Comparison of ENCODE assay signal across 14 cellular contexts in the genomic region with DNA sequence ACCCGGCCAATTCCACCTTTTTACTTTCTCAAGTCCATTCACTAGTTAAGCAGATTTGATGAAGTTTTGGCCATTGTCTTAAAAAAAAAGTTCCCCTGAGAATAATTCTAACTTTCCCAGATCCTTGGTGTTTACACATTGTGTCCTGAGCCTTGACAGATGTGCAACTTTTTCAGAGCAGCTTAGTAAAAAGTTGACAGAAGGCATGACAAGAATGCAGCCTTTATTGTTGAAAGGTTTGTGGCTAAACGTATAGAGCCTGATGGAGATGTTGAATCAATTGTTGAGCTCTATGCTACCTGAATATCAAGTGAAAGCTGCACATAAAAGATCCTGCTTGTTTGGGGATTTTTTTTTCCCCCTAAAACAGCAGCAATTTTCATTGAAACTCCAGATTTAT.
DNase-seq lines count a peak whose midpoint lies in the region; ATAC-seq and TF ChIP-seq lines count a peak whose summit lies in the region.
"Had no signal": no experiment of that assay in that cellular context is flagged by ENCODE, and none has a peak within 500 bp of the region (broad histone marks: within the 10 kb centered on the region; RNA-seq: fewer than 3 reads in every experiment).

No MANE protein-coding gene starts in this region.

- H2BK15ac ChIP-seq in neuronal stem cell (ENCODE audit: low read length), result no peak overlapping the region

- H3K27ac ChIP-seq in neuronal stem cell (replicated peaks; ENCODE audit: low read length), result peak overlapping the region; percentile 59
- H3K27ac ChIP-seq: 22Rv1 had no signal

- H3K18ac ChIP-seq in neuronal stem cell (ENCODE audit: low read length), result no peak overlapping the region

- no peak overlapping the region for H3K4ac ChIP-seq in neuronal stem cell (ENCODE audit: low read length)

- H3K36me3 Mint-ChIP-seq in T-helper 17 cell (ENCODE audit: low read depth), result peaks cover 2% of the 10 kb centered on the region

- no peak overlapping the region for H3K4me3 Mint-ChIP-seq in T-helper 17 cell
- H3K4me3 Mint-ChIP-seq: CD4-positive, alpha-beta T cell had no signal

- no peak overlapping the region for H3K23ac ChIP-seq in neuronal stem cell (ENCODE audit: low read depth, low read length, poor library complexity)

- H3K4me1 Mint-ChIP-seq in T-helper 17 cell, result peaks cover 42% of the 10 kb centered on the region

- WGBS in neuronal stem cell (ENCODE audit: extremely low coverage in 2 of 2, insufficient read length in 2 of 2, insufficient replicate concordance in 1 of 2), 2 donors, result no CpG with 5 or more reads among the region's 2 CpGs

- no peak overlapping the region for H2BK5ac ChIP-seq in neuronal stem cell (ENCODE audit: low read length)

- H3K4me3 ChIP-seq in neuronal stem cell (ENCODE audit: low read length in 2 of 2), result no peak overlapping the region
- H3K4me3 ChIP-seq: GM12878, HAP-1 had no signal

- no peak overlapping the region for H4K91ac ChIP-seq in neuronal stem cell (ENCODE audit: low read depth, low read length, poor library complexity)

- H3K9ac ChIP-seq in neuronal stem cell (ENCODE audit: low read depth, low read length, poor library complexity), result no peak overlapping the region

- no peak overlapping the region for H2AFZ ChIP-seq in neuronal stem cell (ENCODE audit: low read length)

- H2AK5ac ChIP-seq in neuronal stem cell (ENCODE audit: low read depth, low read length), result no peak overlapping the region

- ATAC-seq in T-helper 17 cell (no peak), GM19455 (IDR thresholded peaks at IDR 0.05; ENCODE audit: unreplicated experiment) (no peak)
- ATAC-seq: GM12878 had no signal

- no peak for TF ChIP-seq CTCF in GM10266 (IDR thresholded peaks at IDR 0.05; ENCODE audit: control insufficient read depth, insufficient read depth, low read depth, missing control alignments)

- no peaks in the 10 kb centered on the region for H3K79me1 ChIP-seq in neuronal stem cell (ENCODE audit: low read depth, low read length)

- no peak overlapping the region for H4K8ac ChIP-seq in neuronal stem cell (ENCODE audit: low read depth, low read length)

- H3K4me2 ChIP-seq in neuronal stem cell (ENCODE audit: insufficient read depth, low read length, poor library complexity, severe bottlenecking), result no peak overlapping the region

- no peak overlapping the region for H3K14ac ChIP-seq in neuronal stem cell (ENCODE audit: low read length)

- H3K36me3 ChIP-seq in neuronal stem cell (replicated peaks in 1 of 2; ENCODE audit: control insufficient read depth in 2 of 2, insufficient read depth in 2 of 2, low read length in 2 of 2), result no peaks in the 10 kb centered on the region
- H3K36me3 ChIP-seq: HAP-1 had no signal

- peaks cover 9 to 22% of the 10 kb centered on the region in 2 donors for H3K4me1 ChIP-seq in neuronal stem cell (ENCODE audit: control insufficient read depth in 2 of 2, insufficient read depth in 1 of 2, low read depth in 1 of 2, low read length in 2 of 2)

- H3K27ac Mint-ChIP-seq in T-helper 17 cell, result peak overlapping the region; percentile 74
- H3K27ac Mint-ChIP-seq: CD4-positive, alpha-beta T cell had no signal

- no peak overlapping the region for H2BK120ac ChIP-seq in neuronal stem cell (ENCODE audit: low read depth, low read length)

- peak; percentile 8 to 35 for DNase-seq in NCI-H524 (lab: John Stamatoyannopoulos, UW)
- DNase-seq in NCI-H524 treated with DMSO at 0.1 percent for 48 hours (lab: John Stamatoyannopoulos, UW), result no peak
- no peak for DNase-seq in T-helper 17 cell
- peak; percentile 40 for DNase-seq in neuronal stem cell (ENCODE audit: low spot score)
- no peak for DNase-seq in GM10266 (ENCODE audit: extremely low spot score)
- DNase-seq in globus pallidus (ENCODE audit: low spot score), result no peak
- DNase-seq: ACHN; Calu3; CD4-positive, alpha-beta T cell; DMS 273 treated with DMSO at 0.1 percent for 48 hours had no signal

- no peaks in the 10 kb centered on the region for H3K9me3 ChIP-seq in T-helper 17 cell (ENCODE audit: control insufficient read depth, low read length, poor library complexity, severe bottlenecking)
- peaks cover 2 to 3% of the 10 kb centered on the region in 2 donors for H3K9me3 ChIP-seq in neuronal stem cell (replicated peaks in 1 of 2; ENCODE audit: control insufficient read depth in 2 of 2, insufficient read depth in 1 of 2, low read depth in 1 of 2, low read length in 2 of 2)
- H3K9me3 ChIP-seq: HAP-1 had no signal

- H3K27me3 Mint-ChIP-seq in T-helper 17 cell, result no peaks in the 10 kb centered on the region
- H3K27me3 Mint-ChIP-seq: CD4-positive, alpha-beta T cell had no signal

- no peak overlapping the region for H2BK12ac ChIP-seq in neuronal stem cell (ENCODE audit: low read length)

- no peaks in the 10 kb centered on the region for H3K27me3 ChIP-seq in neuronal stem cell (ENCODE audit: control insufficient read depth in 3 of 3, insufficient read depth in 3 of 3, low read depth in 1 of 3, low read length in 3 of 3)

Comparison
In these comparisons a context has a peak if more than half of its experiments do, and no peak if none do; other contexts are left out.
1. DNase-seq: peak in NCI-H524 (2 of 2) and neuronal stem cell (single experiment); none in NCI-H524 treated with DMSO at 0.1 percent for 48 hours (single experiment), T-helper 17 cell (0 of 3), GM10266 (single experiment) and globus pallidus (single experiment).